ENCODE assay signal across 9 cellular contexts in the genomic region with DNA sequence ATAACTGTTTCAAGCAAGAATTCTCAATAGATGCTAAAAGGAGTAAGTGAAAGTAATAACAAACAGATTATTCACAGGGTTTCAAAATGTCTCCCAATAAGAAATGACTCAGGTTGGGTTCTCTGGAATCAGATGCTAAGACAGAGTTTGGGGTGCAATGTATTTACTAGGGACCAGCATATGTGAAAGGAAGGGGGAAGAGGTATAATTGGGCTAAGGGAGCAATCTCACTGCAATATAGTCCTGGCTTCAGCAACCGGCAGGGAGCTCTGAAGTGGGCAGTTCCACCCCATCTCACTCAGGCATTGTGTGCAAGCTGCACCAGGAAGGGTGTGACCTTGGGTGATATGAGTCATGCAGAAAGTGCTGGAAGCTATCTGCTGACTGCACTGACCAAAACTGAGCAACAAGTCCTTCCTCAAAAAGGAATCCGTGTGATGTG. TPM values are rescaled to one million over a fixed set of nuclear protein-coding genes. Genes with fewer than 3 reads are reported as not detected.
DNase-seq lines count a peak whose midpoint lies in the region; ATAC-seq, FAIRE-seq and TF ChIP-seq lines count a peak whose summit lies in the region.
"Had no signal": no experiment of that assay in that cellular context is flagged by ENCODE, and none has a peak within 500 bp of the region (broad histone marks: within the 10 kb centered on the region; RNA-seq: fewer than 3 reads in every experiment).

No MANE protein-coding gene starts in this region.

- peak overlapping the region; percentile 17 for H3K4me2 ChIP-seq in GM12878 (ENCODE audit: control insufficient read depth, insufficient read depth)

- no peaks in the 10 kb centered on the region for H3K27me3 ChIP-seq in GM12878 (replicated peaks in 1 of 2; ENCODE audit: control insufficient read depth in 2 of 2, insufficient read depth in 2 of 2, low read length in 1 of 2)

- no peaks in the 10 kb centered on the region for H4K20me1 ChIP-seq in GM12878 (ENCODE audit: control insufficient read depth, insufficient read depth)

- ATAC-seq in HG03108 (IDR thresholded peaks at IDR 0.05; ENCODE audit: unreplicated experiment) (peak; percentile 98), GM12878 (peak; percentile 98)

- POLR2A ChIA-PET in GM12878 (lab: Charles Lee), result no interaction called here

- peak overlapping the region; percentile 46; the same call in 1 of the 2 replicates for H3K4me3 ChIP-seq in GM12878

- TF ChIP-seq CTCF in GM12878 (IDR thresholded peaks at IDR 0.05 in 2 of 3, conservative IDR thresholded peaks at IDR 0.05 in 1 of 3; ENCODE audit: control insufficient read depth in 2 of 3, extremely low read depth in 1 of 3, insufficient read depth in 1 of 3, low read depth in 3 of 3, low read length in 3 of 3), result no peak

- no peak overlapping the region for H3K9ac ChIP-seq in GM12878 (ENCODE audit: control insufficient read depth, insufficient read depth, low read length)

- DNase-seq in stimulated activated naive CD4-positive, alpha-beta T cell treated with Interleukin-2 at 50 U/mL for 16 hours (lab: John Stamatoyannopoulos, UW), result peak; percentile 33
- no peak for DNase-seq in stimulated activated naive CD4-positive, alpha-beta T cell (lab: John Stamatoyannopoulos, UW)
- peak; percentile 96 for DNase-seq in SW480 (ENCODE audit: low spot score)
- DNase-seq in GM12878 (ENCODE audit: low read depth, low spot score), result peak; percentile 63
- DNase-seq in kidney glomerular epithelial cell (lab: John Stamatoyannopoulos, UW), result peak; percentile 64
- peak; percentile 63 for DNase-seq in stimulated activated CD8-positive, alpha-beta memory T cell treated with anti-CD3 and anti-CD28 coated beads, Interleukin-4, amount 100 ng/mL, for 48 hours
- DNase-seq in NCI-H2081 treated with DMSO at 0.1 percent for 48 hours (lab: John Stamatoyannopoulos, UW), result no peak
- DNase-seq: DND-41 had no signal

- SMC1A ChIA-PET in GM12878 (lab: Charles Lee; ENCODE audit: uncharacterized antibody, unreplicated experiment), result interaction anchor here (0.9 to 1.6 kb wide), 3 partner anchors 10 to 22 kb away, joined by 3 read pairs; no protein-coding TSS in a partner anchor

- no TSS peak for BruUV-seq in GM12878 (replicated peaks; lab: Mats Ljungman, UMichigan)

- no peak for TF ChIP-seq EP300 in GM12878 (IDR thresholded peaks at IDR 0.05; ENCODE audit: borderline replicate concordance in 1 of 2, control insufficient read depth in 1 of 2, low read depth in 2 of 2, low read length in 2 of 2)

- no peak for TF ChIP-seq POLR2A in GM12878 (IDR thresholded peaks at IDR 0.05; ENCODE audit: low read depth, low read length)

- peaks cover 26% of the 10 kb centered on the region for H3K9me3 ChIP-seq in GM12878 (replicated peaks; ENCODE audit: control insufficient read depth, insufficient read depth, low read length)

- CTCF ChIA-PET in GM12878 (lab: Yijun Ruan, JAX), result interaction anchor here (0.9 kb wide), 1 partner anchor 138 kb away, joined by 5 read pairs; no protein-coding TSS in a partner anchor

- in situ Hi-C loops in GM12878 (cut with MboI), result no loop called here

- FAIRE-seq in GM12878 (lab: Jason Lieb, UNC), result peak; percentile 68

- H2AFZ ChIP-seq in GM12878 (ENCODE audit: control insufficient read depth, low read depth, low read length), result no peak overlapping the region; the same call in 1 of the 2 replicates

- peaks cover 18% of the 10 kb centered on the region for H3K4me1 ChIP-seq in GM12878 (ENCODE audit: control insufficient read depth, insufficient read depth, low read length)

- H3K79me2 ChIP-seq in GM12878 (ENCODE audit: control insufficient read depth, insufficient read depth, low read length), result peaks cover 36% of the 10 kb centered on the region

- RAD21 ChIA-PET in GM12878 (lab: Charles Lee; ENCODE audit: unreplicated experiment), result interaction anchor here (1.0 to 1.8 kb wide), 2 partner anchors 21 to 24 kb away, joined by 3 to 5 read pairs; a partner anchor contains a TSS

- H3K36me3 ChIP-seq in GM12878 (ENCODE audit: control insufficient read depth in 2 of 2, insufficient read depth in 2 of 2, low read length in 1 of 2), result no peaks in the 10 kb centered on the region

- H3K27ac ChIP-seq in GM12878 (ENCODE audit: control insufficient read depth, insufficient read depth), result peak overlapping the region; percentile 50

- intact Hi-C loops in GM12878 (cut with micrococcal nuclease; ENCODE audit: unreplicated experiment), result no loop called here

- no peak for TF ChIP-seq RAD21 in GM12878 (IDR thresholded peaks at IDR 0.05; ENCODE audit: insufficient read depth, low read depth, low read length)

- 0% methylated on average over 2 of the region's 2 CpGs for WGBS in GM12878 (ENCODE audit: insufficient coverage, insufficient replicate concordance, low lambda C conversion rate, missing lambda C conversion rate)

TF ChIP-seq in GM12878, 131 proteins besides CTCF, POLR2A, EP300 and RAD21 (continues in another document):
- TF ChIP-seq, protein P1, sequence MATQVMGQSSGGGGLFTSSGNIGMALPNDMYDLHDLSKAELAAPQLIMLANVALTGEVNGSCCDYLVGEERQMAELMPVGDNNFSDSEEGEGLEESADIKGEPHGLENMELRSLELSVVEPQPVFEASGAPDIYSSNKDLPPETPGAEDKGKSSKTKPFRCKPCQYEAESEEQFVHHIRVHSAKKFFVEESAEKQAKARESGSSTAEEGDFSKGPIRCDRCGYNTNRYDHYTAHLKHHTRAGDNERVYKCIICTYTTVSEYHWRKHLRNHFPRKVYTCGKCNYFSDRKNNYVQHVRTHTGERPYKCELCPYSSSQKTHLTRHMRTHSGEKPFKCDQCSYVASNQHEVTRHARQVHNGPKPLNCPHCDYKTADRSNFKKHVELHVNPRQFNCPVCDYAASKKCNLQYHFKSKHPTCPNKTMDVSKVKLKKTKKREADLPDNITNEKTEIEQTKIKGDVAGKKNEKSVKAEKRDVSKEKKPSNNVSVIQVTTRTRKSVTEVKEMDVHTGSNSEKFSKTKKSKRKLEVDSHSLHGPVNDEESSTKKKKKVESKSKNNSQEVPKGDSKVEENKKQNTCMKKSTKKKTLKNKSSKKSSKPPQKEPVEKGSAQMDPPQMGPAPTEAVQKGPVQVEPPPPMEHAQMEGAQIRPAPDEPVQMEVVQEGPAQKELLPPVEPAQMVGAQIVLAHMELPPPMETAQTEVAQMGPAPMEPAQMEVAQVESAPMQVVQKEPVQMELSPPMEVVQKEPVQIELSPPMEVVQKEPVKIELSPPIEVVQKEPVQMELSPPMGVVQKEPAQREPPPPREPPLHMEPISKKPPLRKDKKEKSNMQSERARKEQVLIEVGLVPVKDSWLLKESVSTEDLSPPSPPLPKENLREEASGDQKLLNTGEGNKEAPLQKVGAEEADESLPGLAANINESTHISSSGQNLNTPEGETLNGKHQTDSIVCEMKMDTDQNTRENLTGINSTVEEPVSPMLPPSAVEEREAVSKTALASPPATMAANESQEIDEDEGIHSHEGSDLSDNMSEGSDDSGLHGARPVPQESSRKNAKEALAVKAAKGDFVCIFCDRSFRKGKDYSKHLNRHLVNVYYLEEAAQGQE (IDR thresholded peaks at IDR 0.05; ENCODE audit: low read depth, low read length), result no peak
- TF ChIP-seq, protein P2, sequence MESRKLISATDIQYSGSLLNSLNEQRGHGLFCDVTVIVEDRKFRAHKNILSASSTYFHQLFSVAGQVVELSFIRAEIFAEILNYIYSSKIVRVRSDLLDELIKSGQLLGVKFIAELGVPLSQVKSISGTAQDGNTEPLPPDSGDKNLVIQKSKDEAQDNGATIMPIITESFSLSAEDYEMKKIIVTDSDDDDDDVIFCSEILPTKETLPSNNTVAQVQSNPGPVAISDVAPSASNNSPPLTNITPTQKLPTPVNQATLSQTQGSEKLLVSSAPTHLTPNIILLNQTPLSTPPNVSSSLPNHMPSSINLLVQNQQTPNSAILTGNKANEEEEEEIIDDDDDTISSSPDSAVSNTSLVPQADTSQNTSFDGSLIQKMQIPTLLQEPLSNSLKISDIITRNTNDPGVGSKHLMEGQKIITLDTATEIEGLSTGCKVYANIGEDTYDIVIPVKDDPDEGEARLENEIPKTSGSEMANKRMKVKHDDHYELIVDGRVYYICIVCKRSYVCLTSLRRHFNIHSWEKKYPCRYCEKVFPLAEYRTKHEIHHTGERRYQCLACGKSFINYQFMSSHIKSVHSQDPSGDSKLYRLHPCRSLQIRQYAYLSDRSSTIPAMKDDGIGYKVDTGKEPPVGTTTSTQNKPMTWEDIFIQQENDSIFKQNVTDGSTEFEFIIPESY (IDR thresholded peaks at IDR 0.05), result no peak
- TF ChIP-seq ETV6 (conservative IDR thresholded peaks at IDR 0.05 in 1 of 2, IDR thresholded peaks at IDR 0.05 in 1 of 2; ENCODE audit: borderline replicate concordance in 1 of 2, low read depth in 1 of 2), result peak in 1 of 2 experiments; percentile 74; a peak in 2 of 4 replicates
- no peak for TF ChIP-seq RCOR1 (conservative IDR thresholded peaks at IDR 0.05; ENCODE audit: low read depth, low read length)
- no peak for TF ChIP-seq RBBP5 (conservative IDR thresholded peaks at IDR 0.05)
- TF ChIP-seq IKZF2 (IDR thresholded peaks at IDR 0.05), result peak; percentile 77 to 83
- TF ChIP-seq IKZF1 (conservative IDR thresholded peaks at IDR 0.05), result peak; percentile 61; the same call in 1 of the 2 replicates

RNA-seq across cellular contexts. Expression of a gene that starts 23.4 kb away (rescaled TPM):
- 33.0 and 38.5 TPM in 2 replicates for total RNA-seq in GM12878 (2013; cell fraction: nucleolus; rRNA removed)
- total RNA-seq in GM12878 (2014; rRNA removed), result 36.7 and 52.0 TPM in 2 replicates
- total RNA-seq in GM12878 (2014; rRNA removed; fragmentation: Illumina TruSeq; extraction: Trizol), result 48.4 and 50.7 TPM in 2 replicates
- total RNA-seq in GM12878 (2021), result 43.4 and 51.5 TPM in 2 replicates
- 8.5 TPM for polyA plus RNA-seq in GM12878 (2011; ENCODE audit: low read depth)
- polyA plus RNA-seq in GM12878 (2011; rRNA removed), result 41.7 and 73.4 TPM in 2 replicates
- 12.0 and 15.7 TPM in 2 replicates for polyA plus RNA-seq in GM12878 (2011; cell fraction: cytosol; rRNA removed)
- 12.9 and 13.4 TPM in 2 replicates for polyA plus RNA-seq in GM12878 (2011; cell fraction: nucleus; rRNA removed)
- polyA plus RNA-seq in GM12878 (2012), result 19.0 and 22.7 TPM in 2 replicates
- 46.2 and 57.8 TPM in 2 replicates for polyA plus RNA-seq in GM12878 (2014; fragmentation: Illumina TruSeq; extraction: Trizol)
- polyA plus RNA-seq in GM12878 (2014; fragmentation: Nextera tagmentation; extraction: Ambion mirVana), result 10 to 100 TPM in 1 of 2 experiments, 1 to 10 TPM in 1; 8.6 to 12.3 TPM
- 21.1 and 24.9 TPM in 2 replicates for polyA plus RNA-seq in GM12878 (2014; rRNA removed)
- 10 to 100 TPM; 41.7 to 47.2 TPM for polyA plus RNA-seq in GM12878 (2016; fragmentation: Nextera tagmentation; extraction: Ambion mirVana)
- polyA minus RNA-seq in GM12878 (2011; rRNA and poly(A)+ RNA removed), result 38.6 and 44.3 TPM in 2 replicates
- polyA minus RNA-seq in GM12878 (2011; cell fraction: cytosol; rRNA and poly(A)+ RNA removed), result 16.3 and 21.6 TPM in 2 replicates
- polyA minus RNA-seq in GM12878 (2011; cell fraction: nucleus; rRNA and poly(A)+ RNA removed), result 8.7 and 9.4 TPM in 2 replicates

Comparison
In these comparisons a context has a peak if more than half of its experiments do, and no peak if none do; other contexts are left out.
1. DNase-seq: peak in stimulated activated naive CD4-positive, alpha-beta T cell treated with Interleukin-2 at 50 U/mL for 16 hours (single experiment), SW480 (single experiment), GM12878 (single experiment), kidney glomerular epithelial cell (single experiment) and stimulated activated CD8-positive, alpha-beta memory T cell treated with anti-CD3 and anti-CD28 coated beads, Interleukin-4, amount 100 ng/mL, for 48 hours (single experiment); none in stimulated activated naive CD4-positive, alpha-beta T cell (0 of 6) and NCI-H2081 treated with DMSO at 0.1 percent for 48 hours (single experiment).